In genomic region chr5:120122711-120123110, GRCh38 we compare ENCODE assay signal across 16 cellular contexts.
"Had no signal": no experiment of that assay in that cellular context is flagged by ENCODE, and none has a peak within 500 bp of the region (broad histone marks: within the 10 kb centered on the region; RNA-seq: fewer than 3 reads in every experiment).

No MANE protein-coding gene starts in this region.

- ATAC-seq: left colon; naive thymus-derived CD8-positive, alpha-beta T cell; stimulated activated naive B cell treated with anti-CD40 and anti-IgM and Interleukin-4, amounts not matched to agents 10 μg/mL and 1 μg/mL and 100 μg/mL, for 72 hours; stimulated activated naive CD8-positive, alpha-beta T cell treated with anti-CD3 and anti-CD28 coated beads, Interleukin-15, amount 100 ng/mL, for 72 hours had no signal

- FAIRE-seq: endothelial cell of umbilical vein had no signal

- DNase-seq: colonic mucosa; effector CD4-positive, alpha-beta T cell; endodermal cell; erythroblast; foreskin melanocyte; head of caudate nucleus; left colon; naive thymus-derived CD8-positive, alpha-beta T cell; posterior cingulate gyrus; sigmoid colon; stimulated activated CD4-positive, alpha-beta T cell treated with anti-CD3 and anti-CD28 coated beads, Interleukin-2, amount 100 ng/mL, for 24 hours; stimulated activated CD4-positive, alpha-beta T cell treated with anti-CD3 and anti-CD28 coated beads, Interleukin-4, amount 100 ng/mL, for 4 hours; stimulated activated naive B cell treated with anti-CD40 and anti-IgM and Interleukin-4, amounts not matched to agents 10 μg/mL and 1 μg/mL and 100 μg/mL, for 72 hours; stimulated activated naive CD8-positive, alpha-beta T cell treated with anti-CD3 and anti-CD28 coated beads, Interleukin-15, amount 100 ng/mL, for 72 hours; testis had no signal
